In genomic region chr1:6521502-6521901, GRCh38 we compare ENCODE assay signal across 18 cellular contexts. TPM values are rescaled to one million over a fixed set of nuclear protein-coding genes. Genes with fewer than 3 reads are reported as not detected.
DNase-seq lines count a peak whose midpoint lies in the region; ATAC-seq, FAIRE-seq and TF ChIP-seq lines count a peak whose summit lies in the region.
"Had no signal": no experiment of that assay in that cellular context is flagged by ENCODE, and none has a peak within 500 bp of the region (broad histone marks: within the 10 kb centered on the region; RNA-seq: fewer than 3 reads in every experiment).

No MANE protein-coding gene starts in this region.

- H3K4me1 ChIP-seq in PC-3 (ENCODE audit: insufficient read depth, low read length), result peaks cover 13% of the 10 kb centered on the region; the same call in 1 of the 2 replicates
- H3K4me1 ChIP-seq: A549 had no signal

- H3K27ac Mint-ChIP-seq in activated CD8-positive, alpha-beta memory T cell treated with anti-CD3 and anti-CD28 coated beads, Interleukin-2, amount 10 ng/mL, durations not matched to agents 7 days and 5 days, result peak overlapping the region; percentile 24
- H3K27ac Mint-ChIP-seq: CD4-positive, alpha-beta T cell had no signal

- FAIRE-seq in bronchial epithelial cell (lab: Jason Lieb, UNC), result no peak
- FAIRE-seq: A549 had no signal

- peaks cover 10% of the 10 kb centered on the region for H3K36me3 Mint-ChIP-seq in activated CD8-positive, alpha-beta memory T cell treated with anti-CD3 and anti-CD28 coated beads, Interleukin-2, amount 10 ng/mL, durations not matched to agents 7 days and 5 days

- H3K27me3 ChIP-seq in PC-3 (ENCODE audit: low read length) (no peaks in the 10 kb centered on the region), bronchial epithelial cell (ENCODE audit: control insufficient read depth, insufficient read depth, low read length) (no peaks in the 10 kb centered on the region)
- H3K27me3 ChIP-seq: dorsolateral prefrontal cortex had no signal

- no peak for ATAC-seq in activated CD8-positive, alpha-beta memory T cell treated with anti-CD3 and anti-CD28 coated beads, Interleukin-2, amount 10 ng/mL, durations not matched to agents 7 days and 5 days
- ATAC-seq in PC-3, result peak; percentile 64
- ATAC-seq in GM18511 (IDR thresholded peaks at IDR 0.05; ENCODE audit: unreplicated experiment), result no peak
- no peak for ATAC-seq in GM21423 (IDR thresholded peaks at IDR 0.05; ENCODE audit: unreplicated experiment)
- ATAC-seq: A549; naive thymus-derived CD4-positive, alpha-beta T cell had no signal

- no peak overlapping the region for H3K9ac ChIP-seq in PC-3 (ENCODE audit: low read length)

- H3K4me1 Mint-ChIP-seq in activated CD8-positive, alpha-beta memory T cell treated with anti-CD3 and anti-CD28 coated beads, Interleukin-2, amount 10 ng/mL, durations not matched to agents 7 days and 5 days, result peaks cover 4% of the 10 kb centered on the region

- no peaks in the 10 kb centered on the region for H4K20me1 ChIP-seq in PC-3 (ENCODE audit: low read length)

- no peaks in the 10 kb centered on the region for H3F3A ChIP-seq in PC-3 (ENCODE audit: low read length, unreplicated experiment)

- no peaks in the 10 kb centered on the region for H3K9me3 ChIP-seq in PC-3 (ENCODE audit: low read length)
- H3K9me3 ChIP-seq: A549 had no signal

- H3K4me3 ChIP-seq in PC-3 (ENCODE audit: low read length), result no peak overlapping the region
- H3K4me3 ChIP-seq in bronchial epithelial cell (ENCODE audit: low read depth, low read length), result no peak overlapping the region
- H3K4me3 ChIP-seq: A549, dorsolateral prefrontal cortex had no signal

- CTCF ChIA-PET in activated CD8-positive, alpha-beta memory T cell treated with anti-CD3 and anti-CD28 coated beads, Interleukin-2, amount 10 ng/mL, durations not matched to agents 7 days and 5 days (lab: Charles Lee), result interaction anchor here (0.9 to 2.7 kb wide), 6 partner anchors 9 to 126 kb away, joined by 3 to 12 read pairs (median 4); partner anchors contain the start of genes NOL9, PLEKHG5 and TAS1R1
- CTCF ChIA-PET in PC-3 (lab: Charles Lee), result interaction anchor here (0.9 kb wide), 1 partner anchor 32 kb away, joined by 3 read pairs; no protein-coding TSS in a partner anchor

- H3K4me2 ChIP-seq in PC-3 (ENCODE audit: low read length), result no peak overlapping the region
- H3K4me2 ChIP-seq: A549 had no signal

- no peaks in the 10 kb centered on the region for H3K27me3 Mint-ChIP-seq in activated CD8-positive, alpha-beta memory T cell treated with anti-CD3 and anti-CD28 coated beads, Interleukin-2, amount 10 ng/mL, durations not matched to agents 7 days and 5 days
- H3K27me3 Mint-ChIP-seq: CD4-positive, alpha-beta T cell; naive thymus-derived CD4-positive, alpha-beta T cell had no signal

- no peak overlapping the region for H3K27ac ChIP-seq in PC-3 (ENCODE audit: low read length)
- H3K27ac ChIP-seq: A549, dorsolateral prefrontal cortex had no signal

- H3K9me3 Mint-ChIP-seq in activated CD8-positive, alpha-beta memory T cell treated with anti-CD3 and anti-CD28 coated beads, Interleukin-2, amount 10 ng/mL, durations not matched to agents 7 days and 5 days (ENCODE audit: low read depth), result no peaks in the 10 kb centered on the region
- H3K9me3 Mint-ChIP-seq: CD4-positive, alpha-beta T cell; naive thymus-derived CD4-positive, alpha-beta T cell had no signal

- BruUV-seq in PC-3 (replicated peaks; lab: Mats Ljungman, UMichigan), result no TSS peak

- H2AFZ ChIP-seq in PC-3 (ENCODE audit: low read length), result no peak overlapping the region

- H3K36me3 ChIP-seq in PC-3 (ENCODE audit: low read depth, low read length), result peaks cover 14% of the 10 kb centered on the region
- H3K36me3 ChIP-seq in bronchial epithelial cell (ENCODE audit: control insufficient read depth, insufficient read depth, low read length), result peaks cover 2% of the 10 kb centered on the region

- TF ChIP-seq CTCF in PC-3 (conservative IDR thresholded peaks at IDR 0.05; ENCODE audit: low read depth, low read length) (no peak), bronchial epithelial cell (IDR thresholded peaks at IDR 0.05; ENCODE audit: insufficient read depth, low read length, severe bottlenecking) (no peak)

- no peak overlapping the region for H3K4me3 Mint-ChIP-seq in activated CD8-positive, alpha-beta memory T cell treated with anti-CD3 and anti-CD28 coated beads, Interleukin-2, amount 10 ng/mL, durations not matched to agents 7 days and 5 days
- H3K4me3 Mint-ChIP-seq: CD4-positive, alpha-beta T cell; naive thymus-derived CD4-positive, alpha-beta T cell had no signal

- POLR2A ChIA-PET in PC-3 (lab: Charles Lee; ENCODE audit: unreplicated experiment), result interaction anchor here (0.5 kb wide), 1 partner anchor 24 kb away, joined by 3 read pairs; no protein-coding TSS in a partner anchor

- H3K9me2 ChIP-seq in PC-3 (replicated peaks; ENCODE audit: low read length), result no peaks in the 10 kb centered on the region

- H3K79me2 ChIP-seq in PC-3 (ENCODE audit: low read length), result no peaks in the 10 kb centered on the region

- no peak for DNase-seq in activated CD8-positive, alpha-beta memory T cell treated with anti-CD3 and anti-CD28 coated beads, Interleukin-2, amount 10 ng/mL, durations not matched to agents 7 days and 5 days
- no peak for DNase-seq in activated CD8-positive, alpha-beta memory T cell treated with anti-CD3 and anti-CD28 coated beads, Interleukin-2, amount 50 U/mL, for 4 hours
- DNase-seq in PC-3, result peak; percentile 64
- DNase-seq in bronchial epithelial cell (ENCODE audit: low read depth), result peak; percentile 62
- peak; percentile 9 for DNase-seq in posterior vena cava (ENCODE audit: low spot score)
- DNase-seq in iPS-NIHi7 (ENCODE audit: extremely low spot score), result no peak
- DNase-seq: CD4-positive, alpha-beta T cell; dorsolateral prefrontal cortex; GDM1; naive thymus-derived CD4-positive, alpha-beta T cell; NCI-H2081; substantia nigra; T-helper 2 cell had no signal

- intact Hi-C loops in PC-3 (cut with micrococcal nuclease) (no loop called here), posterior vena cava (cut with DNase I) (no loop called here)

RNA-seq across cellular contexts. Expression of gene PLEKHG5, which starts 30.0 kb away (rescaled TPM):
- 1 to 10 TPM; 1.1 to 1.7 TPM for total RNA-seq in activated CD8-positive, alpha-beta memory T cell treated with anti-CD3 and anti-CD28 coated beads, Interleukin-2, amount 10 ng/mL, durations not matched to agents 7 days and 5 days
- total RNA-seq in PC-3 (2014; rRNA removed) (42.8 and 66.1 TPM in 2 replicates), bronchial epithelial cell (42.9 and 45.2 TPM in 2 replicates), posterior vena cava (10 to 100 TPM in 1 of 2 donors, 1 to 10 TPM in 1; 8.9 to 13.0 TPM)

RNA-seq across cellular contexts. Expression of gene NOL9, which starts 32.8 kb away (rescaled TPM):
- total RNA-seq in activated CD8-positive, alpha-beta memory T cell treated with anti-CD3 and anti-CD28 coated beads, Interleukin-2, amount 10 ng/mL, durations not matched to agents 7 days and 5 days, result 10 to 100 TPM; 32.5 to 39.1 TPM
- total RNA-seq in PC-3 (2014; rRNA removed) (79.1 and 102 TPM in 2 replicates), bronchial epithelial cell (12.3 and 14.2 TPM in 2 replicates), posterior vena cava (10 to 100 TPM; 21.2 to 23.9 TPM)

RNA-seq across cellular contexts. Expression of gene TAS1R1, which starts 33.6 kb away (rescaled TPM):
- not detected for total RNA-seq in activated CD8-positive, alpha-beta memory T cell treated with anti-CD3 and anti-CD28 coated beads, Interleukin-2, amount 10 ng/mL, durations not matched to agents 7 days and 5 days
- total RNA-seq in PC-3 (2014; rRNA removed), result not detected in 2 replicates
- total RNA-seq in bronchial epithelial cell, result not detected in 2 replicates
- not detected for total RNA-seq in posterior vena cava
- total RNA-seq: CD4-positive, alpha-beta T cell; liver; naive thymus-derived CD4-positive, alpha-beta T cell; pulmonary artery endothelial cell had no signal

RNA-seq across cellular contexts. Expression of gene TNFRSF25, which starts 55.5 kb away (rescaled TPM):
- 10 to 100 TPM; 54.3 to 71.6 TPM for total RNA-seq in activated CD8-positive, alpha-beta memory T cell treated with anti-CD3 and anti-CD28 coated beads, Interleukin-2, amount 10 ng/mL, durations not matched to agents 7 days and 5 days
- 42.5 and 60.1 TPM in 2 replicates for total RNA-seq in PC-3 (2014; rRNA removed)
- 20.5 and 30.3 TPM in 2 replicates for total RNA-seq in bronchial epithelial cell
- 1 to 10 TPM; 7.0 to 9.2 TPM for total RNA-seq in posterior vena cava

RNA-seq across cellular contexts. Expression of gene ZBTB48, which starts 58.3 kb away (rescaled TPM):
- 10 to 100 TPM; 30.7 to 37.4 TPM for total RNA-seq in activated CD8-positive, alpha-beta memory T cell treated with anti-CD3 and anti-CD28 coated beads, Interleukin-2, amount 10 ng/mL, durations not matched to agents 7 days and 5 days
- total RNA-seq in PC-3 (2014; rRNA removed) (42.7 and 47.2 TPM in 2 replicates), bronchial epithelial cell (18.7 and 19.7 TPM in 2 replicates), posterior vena cava (10 to 100 TPM; 18.6 to 19.5 TPM)

Comparison
In these comparisons a context has a peak if more than half of its experiments do, and no peak if none do; other contexts are left out.
1. DNase-seq: peak in PC-3 (single experiment), bronchial epithelial cell (single experiment) and posterior vena cava (single experiment); none in activated CD8-positive, alpha-beta memory T cell treated with anti-CD3 and anti-CD28 coated beads, Interleukin-2, amount 10 ng/mL, durations not matched to agents 7 days and 5 days (single experiment), activated CD8-positive, alpha-beta memory T cell treated with anti-CD3 and anti-CD28 coated beads, Interleukin-2, amount 50 U/mL, for 4 hours (single experiment) and iPS-NIHi7 (single experiment).